Comparison of ENCODE assay signal across 13 cellular contexts in genomic region chr15:78057803-78058202, GRCh38. TPM values are rescaled to one million over a fixed set of nuclear protein-coding genes. Genes with fewer than 3 reads are reported as not detected.
DNase-seq lines count a peak whose midpoint lies in the region; ATAC-seq, FAIRE-seq and TF ChIP-seq lines count a peak whose summit lies in the region.
"Had no signal": no experiment of that assay in that cellular context is flagged by ENCODE, and none has a peak within 500 bp of the region (broad histone marks: within the 10 kb centered on the region; RNA-seq: fewer than 3 reads in every experiment).

No MANE protein-coding gene starts in this region.

- H3K9me3 ChIP-seq in CD4-positive, alpha-beta T cell (ENCODE audit: control insufficient read depth, low read length) = no peaks in the 10 kb centered on the region
- H3K9me3 ChIP-seq in Panc1 (ENCODE audit: control insufficient read depth, insufficient read depth, low read depth, low read length) (no peaks in the 10 kb centered on the region), small intestine (ENCODE audit: control insufficient read depth, low read depth) (no peaks in the 10 kb centered on the region), mucosa of descending colon (no peaks in the 10 kb centered on the region)
- H3K9me3 ChIP-seq: SJSA1 had no signal

- H3K36me3 ChIP-seq in Panc1 (ENCODE audit: control insufficient read depth, insufficient read depth, low read length) (no peaks in the 10 kb centered on the region), small intestine (ENCODE audit: control insufficient read depth in 2 of 2, insufficient read depth in 2 of 2, low read length in 2 of 2) (no peaks in the 10 kb centered on the region), mucosa of descending colon (ENCODE audit: low read depth) (no peaks in the 10 kb centered on the region)

- 84 to 90% (median 85%) methylated on average over 5 of the region's 5 CpGs for WGBS in small intestine, 3 donors
- 75 to 82% methylated on average over 5 of the region's 5 CpGs for WGBS in lower leg skin, 2 donors

- peak overlapping the region; percentile 84 for H3K27ac Mint-ChIP-seq in CD4-positive, alpha-beta T cell

- no peak overlapping the region for H3K4me3 Mint-ChIP-seq in CD4-positive, alpha-beta T cell

- H3K36me3 Mint-ChIP-seq in CD4-positive, alpha-beta T cell (ENCODE audit: low read depth) = peaks cover 10% of the 10 kb centered on the region

- TF ChIP-seq POLR2A in lower leg skin (IDR thresholded peaks at IDR 0.05) = no peak

- POLR2A ChIA-PET in CD4-positive, alpha-beta T cell (lab: Charles Lee) = interaction anchor here (1.9 to 14.1 kb wide), 3 partner anchors 10 to 22 kb away, joined by 9 to 304 read pairs (median 10); partner anchors contain the start of gene TBC1D2B
- POLR2A ChIA-PET in Panc1 (lab: Charles Lee) = no interaction called here

- BruUV-seq in Panc1 (replicated peaks; lab: Mats Ljungman, UMichigan) = no TSS peak

- intact Hi-C loops in CD4-positive, alpha-beta T cell (cut with DNase I, micrococcal nuclease) = loop anchor here in 1 of 2 experiments (2.0 kb wide), 1 partner anchor 15 kb away; no protein-coding TSS in a partner anchor
- intact Hi-C loops in Panc1 (cut with micrococcal nuclease; ENCODE audit: unreplicated experiment) (no loop called here), dorsolateral prefrontal cortex (cut with DNase I) (no loop called here), mucosa of descending colon (cut with DNase I, micrococcal nuclease) (no loop called here), lower leg skin (cut with DNase I; ENCODE audit: low total_unique reads) (no loop called here)

- FAIRE-seq in small intestine (lab: Jason Lieb, UNC) = no peak
- FAIRE-seq: endothelial cell of umbilical vein had no signal

- no peaks in the 10 kb centered on the region for H3K27me3 ChIP-seq in CD4-positive, alpha-beta T cell (ENCODE audit: control insufficient read depth, insufficient read depth, low read length)
- H3K27me3 ChIP-seq in Panc1 (ENCODE audit: control insufficient read depth, insufficient read depth, low read length) (no peaks in the 10 kb centered on the region), dorsolateral prefrontal cortex (no peaks in the 10 kb centered on the region), small intestine (ENCODE audit: control insufficient read depth in 2 of 2, insufficient read depth in 2 of 2, low read length in 2 of 2) (no peaks in the 10 kb centered on the region)
- H3K27me3 ChIP-seq: SJSA1 had no signal

- H3K4me1 ChIP-seq in Panc1 (ENCODE audit: control insufficient read depth, insufficient read depth, low read length) (peaks cover 62% of the 10 kb centered on the region), small intestine (ENCODE audit: control insufficient read depth in 2 of 2, insufficient read depth in 1 of 2, low read depth in 1 of 2, low read length in 1 of 2) (peaks cover 19 to 43% of the 10 kb centered on the region in 2 donors), mucosa of descending colon (ENCODE audit: low read depth) (peaks cover 66% of the 10 kb centered on the region)

- no peaks in the 10 kb centered on the region for H3K9me3 Mint-ChIP-seq in CD4-positive, alpha-beta T cell
- H3K9me3 Mint-ChIP-seq: naive B cell had no signal

- H3K27me3 Mint-ChIP-seq in CD4-positive, alpha-beta T cell = no peaks in the 10 kb centered on the region
- H3K27me3 Mint-ChIP-seq: naive B cell had no signal

- in situ Hi-C loops in Panc1 (cut with HindIII; ENCODE audit: low pct_unique_long_range_greater_than_20kb, low sequenced_read_pairs) (no loop called here), GM13976 (cut with MboI; ENCODE audit: low sequenced_read_pairs, unreplicated experiment) (no loop called here)

- peak overlapping the region; percentile 33 for H3K27ac ChIP-seq in CD4-positive, alpha-beta T cell (ENCODE audit: low read depth, low read length)
- H3K27ac ChIP-seq in Panc1 (ENCODE audit: low read length) (peak overlapping the region; percentile 46; the same call in 1 of the 2 replicates), dorsolateral prefrontal cortex (peak overlapping the region in 37 of 59 donors; percentile 1 to 78 (median 54)), small intestine (ENCODE audit: low read depth in 1 of 2, low read length in 1 of 2) (peak overlapping the region; percentile 12 to 50)
- H3K27ac ChIP-seq: SJSA1 had no signal

- H3K4me3 ChIP-seq in Panc1 (ENCODE audit: low read depth in 2 of 2, low read length in 2 of 2) (no peak overlapping the region), dorsolateral prefrontal cortex (no peak overlapping the region), small intestine (ENCODE audit: low read depth in 1 of 2, low read length in 2 of 2) (no peak overlapping the region), mucosa of descending colon (no peak overlapping the region), lower leg skin (ENCODE audit: low read depth, poor library complexity, severe bottlenecking) (no peak overlapping the region)
- H3K4me3 ChIP-seq: SJSA1 had no signal

- no peak for DNase-seq in CD4-positive, alpha-beta T cell
- DNase-seq in Panc1 (ENCODE audit: low read depth, low spot score) = no peak
- no peak for DNase-seq in dorsolateral prefrontal cortex
- no peak for DNase-seq in small intestine
- DNase-seq in GM13976 (ENCODE audit: low spot score) = no peak
- DNase-seq in mucosa of descending colon = no peak
- no peak for DNase-seq in lower leg skin (ENCODE audit: low spot score in 2 of 2)
- DNase-seq: aorta, naive B cell, NCI-H446 had no signal

- no peak for TF ChIP-seq CTCF in CD4-positive, alpha-beta T cell (IDR thresholded peaks at IDR 0.05)
- TF ChIP-seq CTCF in Panc1 (IDR thresholded peaks at IDR 0.05) (no peak), dorsolateral prefrontal cortex (IDR thresholded peaks at IDR 0.05 in 54 of 56, conservative IDR thresholded peaks at IDR 0.05 in 2 of 56; ENCODE audit: low read depth in 1 of 56, partially characterized antibody in 56 of 56) (no peak), GM13976 (IDR thresholded peaks at IDR 0.05; ENCODE audit: borderline replicate concordance, control extremely low read depth, extremely low read depth, insufficient read depth, missing control alignments) (no peak), mucosa of descending colon (IDR thresholded peaks at IDR 0.05) (no peak), lower leg skin (IDR thresholded peaks at IDR 0.05) (no peak)

- CTCF ChIA-PET in CD4-positive, alpha-beta T cell (lab: Charles Lee) = interaction anchor here (0.9 kb wide), 1 partner anchor 10 kb away, joined by 4 read pairs; no protein-coding TSS in a partner anchor
- CTCF ChIA-PET in Panc1 (lab: Charles Lee) = no interaction called here

- peaks cover 77% of the 10 kb centered on the region for H3K4me1 Mint-ChIP-seq in CD4-positive, alpha-beta T cell (ENCODE audit: low read depth)

- ATAC-seq in CD4-positive, alpha-beta T cell (ENCODE audit: poor library complexity) = no peak
- ATAC-seq in Panc1 = no peak
- ATAC-seq in HG02938 (IDR thresholded peaks at IDR 0.05; ENCODE audit: unreplicated experiment) = no peak
- no peak for ATAC-seq in mucosa of descending colon

RNA-seq across cellular contexts. Expression of gene TBC1D2B, which starts 19.7 kb away (rescaled TPM):
- total RNA-seq in CD4-positive, alpha-beta T cell = 10 to 100 TPM; 89.3 to 97.6 TPM
- 59.3 TPM for total RNA-seq in Panc1 (2021; ENCODE audit: unreplicated experiment)
- 45.7 TPM for polyA plus RNA-seq in Panc1 (2012; ENCODE audit: insufficient read length)
- 10 to 100 TPM; 18.5 to 62.5 (median 37.5) TPM for total RNA-seq in dorsolateral prefrontal cortex
- 10 to 100 TPM in 1 of 3 donors, 1 to 10 TPM in 2; 7.6 to 16.0 (median 7.8) TPM for polyA plus RNA-seq in small intestine
- 10 to 100 TPM; 54.8 to 65.6 (median 57.0) TPM for total RNA-seq in mucosa of descending colon
- 10 to 100 TPM; 32.4 to 41.7 (median 35.3) TPM for total RNA-seq in lower leg skin

RNA-seq across cellular contexts. Expression of gene SH2D7, which starts 34.6 kb away (rescaled TPM):
- total RNA-seq in CD4-positive, alpha-beta T cell = not detected
- total RNA-seq in Panc1 (2021; ENCODE audit: unreplicated experiment) = not detected
- 0.38 TPM for polyA plus RNA-seq in Panc1 (2012; ENCODE audit: insufficient read length)
- total RNA-seq in dorsolateral prefrontal cortex = not detected
- polyA plus RNA-seq in small intestine = 1 to 10 TPM; 1.7 to 3.8 (median 2.9) TPM
- 1 to 10 TPM; 1.9 to 2.8 (median 2.2) TPM for total RNA-seq in mucosa of descending colon
- total RNA-seq in lower leg skin = not detected
- total RNA-seq: aorta, endothelial cell of umbilical vein, SJSA1 had no signal
- polyA plus RNA-seq: endothelial cell of umbilical vein had no signal
